In genomic region chr21:29306920-29307319, GRCh38 we compare ENCODE assay signal across 16 cellular contexts. TPM values are rescaled to one million over a fixed set of nuclear protein-coding genes. Genes with fewer than 3 reads are reported as not detected.
DNase-seq lines count a peak whose midpoint lies in the region; ATAC-seq, FAIRE-seq and TF ChIP-seq lines count a peak whose summit lies in the region.
"Had no signal": no experiment of that assay in that cellular context is flagged by ENCODE, and none has a peak within 500 bp of the region (broad histone marks: within the 10 kb centered on the region; RNA-seq: fewer than 3 reads in every experiment).

No MANE protein-coding gene starts in this region.

- H3K4ac ChIP-seq in IMR-90 (ENCODE audit: low read depth, low read length) = no peak overlapping the region

- no peak overlapping the region for H3K14ac ChIP-seq in IMR-90 (replicated peaks; ENCODE audit: low read depth, low read length)

- peaks cover 19% of the 10 kb centered on the region for H3K9me1 ChIP-seq in IMR-90 (ENCODE audit: insufficient read depth, low read length)

- H3K27me3 Mint-ChIP-seq in memory B cell = no peaks in the 10 kb centered on the region
- H3K27me3 Mint-ChIP-seq in osteocyte (ENCODE audit: unreplicated experiment) = no peaks in the 10 kb centered on the region

- no peak overlapping the region for H2AFZ ChIP-seq in IMR-90 (replicated peaks; ENCODE audit: low read length, poor library complexity)
- H2AFZ ChIP-seq: PC-9 had no signal

- ATAC-seq in GM21529 (IDR thresholded peaks at IDR 0.05; ENCODE audit: unreplicated experiment) = peak; percentile 53
- no peak for ATAC-seq in IMR-90 (ENCODE audit: low read depth)
- ATAC-seq in memory B cell (ENCODE audit: low read depth) = no peak

- H2BK120ac ChIP-seq in IMR-90 (ENCODE audit: low read depth, low read length) = no peak overlapping the region

- TF ChIP-seq CTCF in IMR-90 (conservative IDR thresholded peaks at IDR 0.05; ENCODE audit: low read depth, low read length) (no peak), osteocyte (IDR thresholded peaks at IDR 0.05) (no peak)

- H2BK20ac ChIP-seq in IMR-90 (ENCODE audit: low read depth, low read length) = no peak overlapping the region

- H2AK9ac ChIP-seq in IMR-90 (replicated peaks; ENCODE audit: low read depth, low read length, poor library complexity) = no peak overlapping the region

- peak overlapping the region; percentile 41; the same call in 1 of the 2 replicates for H3K4me2 ChIP-seq in IMR-90 (ENCODE audit: low read depth, low read length)
- H3K4me2 ChIP-seq: PC-9 had no signal

- H3K36me3 Mint-ChIP-seq in memory B cell (peaks cover 12% of the 10 kb centered on the region), osteocyte (ENCODE audit: unreplicated experiment) (peaks cover 16% of the 10 kb centered on the region)

- H3K56ac ChIP-seq in IMR-90 (ENCODE audit: extremely low read depth, insufficient read depth, low read length) = no peak overlapping the region

- H3K79me1 ChIP-seq in IMR-90 (ENCODE audit: low read depth in 1 of 2, low read length in 2 of 2) = peaks cover 0 to 53% of the 10 kb centered on the region in 2 experiments; a peak in 2 of 4 replicates

- peak overlapping the region; percentile 10; the same call in 1 of the 2 replicates for H3K23ac ChIP-seq in IMR-90 (ENCODE audit: low read depth, low read length)

- H2BK15ac ChIP-seq in IMR-90 (ENCODE audit: low read depth, low read length) = no peak overlapping the region

- no peak overlapping the region for H4K8ac ChIP-seq in IMR-90 (ENCODE audit: low read depth in 2 of 2, low read length in 2 of 2)

- no peak overlapping the region for H3K4me3 Mint-ChIP-seq in memory B cell
- no peak overlapping the region for H3K4me3 Mint-ChIP-seq in osteocyte (ENCODE audit: unreplicated experiment)

- DNase-seq in GM12891 (ENCODE audit: insufficient read length, low spot score) (no peak), IMR-90 (no peak), memory B cell (ENCODE audit: low spot score in 2 of 2) (no peak), NCI-H524 (lab: John Stamatoyannopoulos, UW) (no peak), osteocyte (ENCODE audit: extremely low spot score, unreplicated experiment) (no peak), cerebellum (ENCODE audit: low spot score) (no peak), HCEC 1CT (no peak)
- DNase-seq: DMS 273 treated with DMSO at 0.1 percent for 48 hours, foreskin melanocyte, left ventricle myocardium inferior, NCI-H187, PC-9, psoas muscle, T1000 had no signal

- in situ Hi-C loops in IMR-90 (cut with MboI; ENCODE audit: low sequenced_read_pairs) = loop anchor here (10.0 kb wide), 1 partner anchor 132 kb away; no protein-coding TSS in a partner anchor

- dilution Hi-C loops in IMR-90 (cut with HindIII; ENCODE audit: low sequenced_read_pairs, unreplicated experiment) = no loop called here

- H3K9me3 Mint-ChIP-seq in memory B cell = peaks cover 3% of the 10 kb centered on the region
- H3K9me3 Mint-ChIP-seq in osteocyte (ENCODE audit: unreplicated experiment) = peaks cover 6% of the 10 kb centered on the region

- no peak overlapping the region for H4K91ac ChIP-seq in IMR-90 (ENCODE audit: insufficient read depth, low read depth, low read length)

- intact Hi-C loops in IMR-90 (cut with micrococcal nuclease) = no loop called here

- H3K27ac ChIP-seq in IMR-90 (ENCODE audit: insufficient read depth, low read length) = 0 out of 2 replicates have a peak overlapping the region, but pooled peaks have one; percentile 17
- H3K27ac ChIP-seq: left ventricle myocardium inferior, PC-9, psoas muscle had no signal

- POLR2A ChIA-PET in IMR-90 (lab: Charles Lee; ENCODE audit: unreplicated experiment) = no interaction called here

- no peak overlapping the region for H2AK5ac ChIP-seq in IMR-90 (ENCODE audit: low read depth, low read length)

- H3K27ac Mint-ChIP-seq in memory B cell (peak overlapping the region; percentile 17), osteocyte (ENCODE audit: unreplicated experiment) (no peak overlapping the region)

- FAIRE-seq in GM12891 (lab: Jason Lieb, UNC) = peak; percentile 61
- FAIRE-seq: endothelial cell of umbilical vein had no signal

- H3K9ac ChIP-seq in IMR-90 (ENCODE audit: low read depth, low read length) = peak overlapping the region; percentile 19; the same call in 1 of the 2 replicates

- peak overlapping the region; percentile 20; the same call in 1 of the 2 replicates for H3K18ac ChIP-seq in IMR-90 (ENCODE audit: low read depth, low read length)

- no peak overlapping the region for H3K4me3 ChIP-seq in IMR-90 (ENCODE audit: insufficient read depth, low read depth, low read length)
- H3K4me3 ChIP-seq: left ventricle myocardium inferior, PC-9, psoas muscle had no signal

- no peak for TF ChIP-seq POLR2A in GM12891 (IDR thresholded peaks at IDR 0.05; ENCODE audit: low read depth, low read length)
- no peak for TF ChIP-seq POLR2A in IMR-90 (IDR thresholded peaks at IDR 0.05; ENCODE audit: low read depth, low read length)

- peaks cover 97% of the 10 kb centered on the region for H4K20me1 ChIP-seq in IMR-90 (ENCODE audit: insufficient read depth, low read length)

- H3K4me1 ChIP-seq in IMR-90 (ENCODE audit: control insufficient read depth, insufficient read depth, low read length) = peaks cover 23% of the 10 kb centered on the region

- no TSS peak for BruUV-seq in IMR-90 (replicated peaks; lab: Mats Ljungman, UMichigan)

- peaks cover 46% of the 10 kb centered on the region for H3K4me1 Mint-ChIP-seq in memory B cell
- H3K4me1 Mint-ChIP-seq in osteocyte (ENCODE audit: unreplicated experiment) = peaks cover 77% of the 10 kb centered on the region

- H3K9me3 ChIP-seq in IMR-90 (ENCODE audit: control insufficient read depth, insufficient read depth, low read length) = no peaks in the 10 kb centered on the region
- H3K9me3 ChIP-seq: left ventricle myocardium inferior, psoas muscle had no signal

- peak overlapping the region; percentile 29 for H2BK5ac ChIP-seq in IMR-90 (ENCODE audit: low read depth, low read length, poor library complexity, severe bottlenecking)

- WGBS in IMR-90 (ENCODE audit: extremely low coverage in 2 of 2, insufficient read length in 1 of 2), 2 experiments = no CpG with 5 or more reads among the region's 3 CpGs

- TF ChIP-seq RAD21 in IMR-90 (IDR thresholded peaks at IDR 0.05; ENCODE audit: low read length) = no peak

- CTCF ChIA-PET in IMR-90 (lab: Yijun Ruan, JAX) = no interaction called here

- no peaks in the 10 kb centered on the region for H3K27me3 ChIP-seq in IMR-90 (ENCODE audit: control insufficient read depth, insufficient read depth, low read length)

- H3K36me3 ChIP-seq in IMR-90 (ENCODE audit: control insufficient read depth, insufficient read depth, low read length) = peaks cover 6% of the 10 kb centered on the region
- H3K36me3 ChIP-seq: left ventricle myocardium inferior had no signal

- no peak overlapping the region for H4K5ac ChIP-seq in IMR-90 (ENCODE audit: low read depth, low read length)

TF ChIP-seq in GM12891, 5 proteins besides CTCF, POLR2A, EP300 and RAD21:
- no peak for TF ChIP-seq TAF1 (IDR thresholded peaks at IDR 0.05; ENCODE audit: low read depth, low read length)
- TF ChIP-seq POU2F2 (IDR thresholded peaks at IDR 0.05; ENCODE audit: low read depth, low read length) = no peak
- no peak for TF ChIP-seq PAX5 (IDR thresholded peaks at IDR 0.05; ENCODE audit: insufficient read depth, low read length, severe bottlenecking)
- no peak for TF ChIP-seq POLR2AphosphoS5 (IDR thresholded peaks at IDR 0.05; ENCODE audit: low read depth, low read length)
- TF ChIP-seq SPI1 (IDR thresholded peaks at IDR 0.05; ENCODE audit: low read depth, low read length) = no peak

TF ChIP-seq in IMR-90, 13 proteins besides CTCF, POLR2A, EP300 and RAD21:
- TF ChIP-seq CHD1 (IDR thresholded peaks at IDR 0.05; ENCODE audit: low read depth, low read length) = no peak
- TF ChIP-seq BHLHE40 (IDR thresholded peaks at IDR 0.05; ENCODE audit: low read depth, low read length) = no peak
- no peak for TF ChIP-seq MXI1 (IDR thresholded peaks at IDR 0.05; ENCODE audit: borderline replicate concordance, low read depth, low read length)
- no peak for TF ChIP-seq ELK1 (IDR thresholded peaks at IDR 0.05; ENCODE audit: borderline replicate concordance, low read depth, low read length)
- no peak for TF ChIP-seq FOS (IDR thresholded peaks at IDR 0.05; ENCODE audit: low read depth, low read length)
- TF ChIP-seq MAZ (IDR thresholded peaks at IDR 0.05; ENCODE audit: borderline replicate concordance, low read depth, low read length) = no peak
- TF ChIP-seq RFX5 (IDR thresholded peaks at IDR 0.05; ENCODE audit: low read depth, low read length) = no peak
- TF ChIP-seq CEBPB (IDR thresholded peaks at IDR 0.05; ENCODE audit: low read depth, low read length) = no peak
- TF ChIP-seq USF2 (IDR thresholded peaks at IDR 0.05; ENCODE audit: low read depth, low read length) = no peak
- TF ChIP-seq RCOR1 (IDR thresholded peaks at IDR 0.05; ENCODE audit: insufficient replicate concordance, low read length) = no peak
- TF ChIP-seq MAFK (IDR thresholded peaks at IDR 0.05; ENCODE audit: low read depth, low read length) = no peak
- TF ChIP-seq NFE2L2 (IDR thresholded peaks at IDR 0.05; ENCODE audit: low read depth, low read length) = no peak
- TF ChIP-seq SMC3 (IDR thresholded peaks at IDR 0.05; ENCODE audit: low read depth, low read length) = no peak
TF ChIP-seq in IMR-90: peak in this region for 0.

RNA-seq across cellular contexts. Expression of gene BACH1, which starts 8.2 kb away (rescaled TPM):
- 11.0 TPM for polyA plus RNA-seq in GM12891 (2012; ENCODE audit: low read depth, missing spikeins)
- 108 and 132 TPM in 2 replicates for total RNA-seq in IMR-90 (2012; rRNA removed)
- polyA plus RNA-seq in IMR-90 (2012; rRNA removed) = 19.6 and 23.1 TPM in 2 replicates
- 8.3 and 11.9 TPM in 2 replicates for polyA plus RNA-seq in IMR-90 (2012; cell fraction: cytosol; rRNA removed)
- polyA plus RNA-seq in IMR-90 (2012; cell fraction: nucleus; rRNA removed; ENCODE audit: low replicate concordance) = 7.9 and 44.3 TPM in 2 replicates
- total RNA-seq in osteocyte = 93.8 and 95.0 TPM in 2 replicates
- 116 TPM for total RNA-seq in cerebellum
